In genomic region chr18:75201936-75202335, GRCh38 we compare ENCODE assay signal across 20 cellular contexts. TPM values are rescaled to one million over a fixed set of nuclear protein-coding genes. Genes with fewer than 3 reads are reported as not detected.
DNase-seq lines count a peak whose midpoint lies in the region; ATAC-seq, FAIRE-seq and TF ChIP-seq lines count a peak whose summit lies in the region.
"Had no signal": no experiment of that assay in that cellular context is flagged by ENCODE, and none has a peak within 500 bp of the region (broad histone marks: within the 10 kb centered on the region; RNA-seq: fewer than 3 reads in every experiment).

No MANE protein-coding gene starts in this region.

- DNase-seq in DMS79 (lab: John Stamatoyannopoulos, UW) = peak; percentile 48
- peak; percentile 77 for DNase-seq in NCI-H2029 (lab: John Stamatoyannopoulos, UW)
- peak; percentile 63 for DNase-seq in cerebellar cortex (ENCODE audit: low spot score)
- peak in 4 of 6 donors; percentile 57 to 66 (median 62) for DNase-seq in pancreas
- DNase-seq in COLO829 (ENCODE audit: low spot score) = no peak
- no peak for DNase-seq in NCI-H446 treated with DMSO at 0.1 percent for 48 hours (lab: John Stamatoyannopoulos, UW)
- DNase-seq in CD14-positive monocyte (ENCODE audit: low spot score) = no peak
- no peak for DNase-seq in naive thymus-derived CD8-positive, alpha-beta T cell
- DNase-seq: activated CD4-positive, alpha-beta memory T cell treated with anti-CD3 and anti-CD28 coated beads for 36 hours; activated naive CD8-positive, alpha-beta T cell treated with anti-CD3 and anti-CD28 coated beads, Interleukin-2, amount 10 ng/mL, durations not matched to agents 7 days and 5 days; activated T-cell treated with anti-CD3 and anti-CD28 coated beads, Interleukin-2, amount 50 U/mL, for 4 hours; KG1; left ventricle myocardium inferior; NCI-H146; NCI-H526 treated with DMSO at 0.1 percent for 48 hours; ovary; Peyer's patch; stimulated activated naive CD8-positive, alpha-beta T cell treated with anti-CD3 and anti-CD28 coated beads, Interleukin-15, Interleukin-2, amounts not matched to agents 100 U/mL and 50 U/mL, for 24 hours had no signal

- peaks cover 0 to 1% (median 0%) of the 10 kb centered on the region in 7 donors for H3K9me3 Mint-ChIP-seq in CD14-positive monocyte
- no peaks in the 10 kb centered on the region for H3K9me3 Mint-ChIP-seq in naive thymus-derived CD8-positive, alpha-beta T cell
- H3K9me3 Mint-ChIP-seq: activated CD4-positive, alpha-beta memory T cell treated with anti-CD3 and anti-CD28 coated beads for 36 hours; activated naive CD8-positive, alpha-beta T cell treated with anti-CD3 and anti-CD28 coated beads, Interleukin-2, amount 10 ng/mL, durations not matched to agents 7 days and 5 days; activated T-cell treated with anti-CD3 and anti-CD28 coated beads, Interleukin-2, amount 50 U/mL, for 4 hours had no signal

- no peak for FAIRE-seq in pancreas (lab: Jason Lieb, UNC)
- FAIRE-seq: G401.6, TTC549 had no signal

- H3K27ac ChIP-seq in pancreas = peak overlapping the region; percentile 55 to 67 (median 62)
- H3K27ac ChIP-seq: left ventricle myocardium inferior, ovary had no signal

- TF ChIP-seq CTCF in pancreas (IDR thresholded peaks at IDR 0.05) (no peak), CD14-positive monocyte (IDR thresholded peaks at IDR 0.05) (no peak)

- peak overlapping the region in 1 of 7 donors; percentile 14 for H3K27ac Mint-ChIP-seq in CD14-positive monocyte
- H3K27ac Mint-ChIP-seq in naive thymus-derived CD8-positive, alpha-beta T cell = peak overlapping the region in 1 of 10 donors; percentile 49
- H3K27ac Mint-ChIP-seq: activated CD4-positive, alpha-beta memory T cell treated with anti-CD3 and anti-CD28 coated beads for 36 hours; activated naive CD8-positive, alpha-beta T cell treated with anti-CD3 and anti-CD28 coated beads, Interleukin-2, amount 10 ng/mL, durations not matched to agents 7 days and 5 days had no signal

- no peaks in the 10 kb centered on the region for H3K27me3 ChIP-seq in pancreas
- H3K27me3 ChIP-seq: ovary, Peyer's patch had no signal

- H3K4me3 Mint-ChIP-seq in CD14-positive monocyte = no peak overlapping the region
- no peak overlapping the region for H3K4me3 Mint-ChIP-seq in naive thymus-derived CD8-positive, alpha-beta T cell
- H3K4me3 Mint-ChIP-seq: activated CD4-positive, alpha-beta memory T cell treated with anti-CD3 and anti-CD28 coated beads for 36 hours; activated naive CD8-positive, alpha-beta T cell treated with anti-CD3 and anti-CD28 coated beads, Interleukin-2, amount 10 ng/mL, durations not matched to agents 7 days and 5 days; activated T-cell treated with anti-CD3 and anti-CD28 coated beads, Interleukin-2, amount 50 U/mL, for 4 hours had no signal

- peaks cover 24 to 44% (median 33%) of the 10 kb centered on the region in 3 donors for H3K4me1 ChIP-seq in pancreas

- peaks cover 44 to 54% of the 10 kb centered on the region in 2 donors for H3K36me3 Mint-ChIP-seq in CD14-positive monocyte
- peaks cover 0 to 27% (median 4%) of the 10 kb centered on the region in 3 donors for H3K36me3 Mint-ChIP-seq in naive thymus-derived CD8-positive, alpha-beta T cell

- H3K4me3 ChIP-seq in pancreas = peak overlapping the region in 1 of 4 donors; percentile 4
- H3K4me3 ChIP-seq: left ventricle myocardium inferior, ovary, Peyer's patch had no signal

- H3K4me1 Mint-ChIP-seq in CD14-positive monocyte = peaks cover 24% of the 10 kb centered on the region
- peaks cover 20 to 41% (median 36%) of the 10 kb centered on the region in 4 donors for H3K4me1 Mint-ChIP-seq in naive thymus-derived CD8-positive, alpha-beta T cell

- peaks cover 2 to 34% (median 21%) of the 10 kb centered on the region in 3 donors for H3K27me3 Mint-ChIP-seq in CD14-positive monocyte (ENCODE audit: low read depth in 3 of 3)
- H3K27me3 Mint-ChIP-seq in naive thymus-derived CD8-positive, alpha-beta T cell = no peaks in the 10 kb centered on the region
- H3K27me3 Mint-ChIP-seq: activated CD4-positive, alpha-beta memory T cell treated with anti-CD3 and anti-CD28 coated beads for 36 hours had no signal

- peak; percentile 83 to 87 (median 85) for ATAC-seq in pancreas
- ATAC-seq in naive thymus-derived CD8-positive, alpha-beta T cell = no peak
- ATAC-seq: activated T-cell treated with anti-CD3 and anti-CD28 coated beads, Interleukin-2, amount 50 U/mL, for 4 hours; stimulated activated naive CD8-positive, alpha-beta T cell treated with anti-CD3 and anti-CD28 coated beads, Interleukin-15, Interleukin-2, amounts not matched to agents 100 U/mL and 50 U/mL, for 24 hours had no signal

- H3K9me3 ChIP-seq in pancreas = no peaks in the 10 kb centered on the region
- H3K9me3 ChIP-seq: left ventricle myocardium inferior, ovary, Peyer's patch had no signal

- WGBS in pancreas, 2 donors = 50 to 53% methylated on average over 8 of the region's 8 CpGs

- POLR2A ChIA-PET in naive thymus-derived CD8-positive, alpha-beta T cell (lab: Charles Lee) = interaction anchor here (1.1 kb wide), 1 partner anchor 44 kb away, joined by 3 read pairs; no protein-coding TSS in a partner anchor

- no peaks in the 10 kb centered on the region for H3K36me3 ChIP-seq in pancreas
- H3K36me3 ChIP-seq: ovary had no signal

- intact Hi-C loops in pancreas (cut with DNase I) (no loop called here), CD14-positive monocyte (cut with micrococcal nuclease) (loop anchor here (10.0 kb wide), 2 partner anchors 127 to 137 kb away; no protein-coding TSS in a partner anchor)

RNA-seq across cellular contexts. Expression of gene PTGR3, which starts 7.0 kb away (rescaled TPM):
- 10 to 100 TPM; 15.7 to 23.0 (median 18.8) TPM for total RNA-seq in pancreas
- polyA plus RNA-seq in pancreas = 10 to 100 TPM in 1 of 2 donors, 1 to 10 TPM in 1; 7.2 to 10.9 TPM
- polyA plus RNA-seq in CD14-positive monocyte = 10 to 100 TPM; 15.5 to 27.5 TPM
- 10 to 100 TPM; 34.7 to 35.1 TPM for total RNA-seq in naive thymus-derived CD8-positive, alpha-beta T cell
- polyA plus RNA-seq in naive thymus-derived CD8-positive, alpha-beta T cell = 10 to 100 TPM; 14.7 to 28.5 (median 19.6) TPM

RNA-seq across cellular contexts. Expression of gene TSHZ1, which starts 8.7 kb away (rescaled TPM):
- 10 to 100 TPM in 2 of 6 donors, 1 to 10 TPM in 4; 6.3 to 13.6 (median 8.1) TPM for total RNA-seq in pancreas
- polyA plus RNA-seq in pancreas = 1 to 10 TPM; 4.7 to 8.0 TPM
- polyA plus RNA-seq in CD14-positive monocyte = 1 to 10 TPM in 1 of 2 donors, under 1 TPM in 1; 0.76 to 1.4 TPM
- 10 to 100 TPM; 32.8 to 33.6 TPM for total RNA-seq in naive thymus-derived CD8-positive, alpha-beta T cell
- polyA plus RNA-seq in naive thymus-derived CD8-positive, alpha-beta T cell = 1 to 10 TPM; 2.8 to 7.1 (median 3.7) TPM

Comparison
In these comparisons a context has a peak if more than half of its experiments do, and no peak if none do; other contexts are left out.
1. DNase-seq: peak in DMS79 (single experiment), NCI-H2029 (single experiment), cerebellar cortex (single experiment) and pancreas (4 of 6); none in COLO829 (single experiment), NCI-H446 treated with DMSO at 0.1 percent for 48 hours (single experiment), CD14-positive monocyte (single experiment) and naive thymus-derived CD8-positive, alpha-beta T cell (0 of 10).
2. ATAC-seq: peak in pancreas (4 of 4); none in naive thymus-derived CD8-positive, alpha-beta T cell (0 of 2).
3. intact Hi-C loops: an anchor here in CD14-positive monocyte (10.0 kb wide); none called in pancreas.